8 cellular contexts compared by ENCODE assay signal in the genomic region with DNA sequence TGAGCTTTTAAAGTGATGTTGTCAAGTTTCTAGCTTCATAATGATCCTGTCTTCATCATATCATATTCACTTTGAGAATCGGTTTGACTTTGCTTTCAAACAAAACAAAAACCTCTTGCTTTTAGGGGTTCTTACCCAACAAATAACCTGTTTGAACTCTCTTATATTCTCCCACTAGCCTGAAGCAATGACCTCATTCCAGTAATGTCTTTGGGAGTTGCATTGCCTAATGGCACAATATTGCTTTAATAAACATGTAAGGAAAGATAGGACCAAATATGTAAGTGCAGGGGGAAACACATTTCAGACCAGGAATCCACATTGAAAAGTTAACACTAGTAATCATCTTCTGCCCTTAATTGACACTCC. TPM values are rescaled to one million over a fixed set of nuclear protein-coding genes. Genes with fewer than 3 reads are reported as not detected.
DNase-seq lines count a peak whose midpoint lies in the region; ATAC-seq and TF ChIP-seq lines count a peak whose summit lies in the region.

No MANE protein-coding gene starts in this region.

- no peak for TF ChIP-seq CTCF in Panc1 (IDR thresholded peaks at IDR 0.05)
- TF ChIP-seq CTCF in progenitor cell of endocrine pancreas (IDR thresholded peaks at IDR 0.05; ENCODE audit: unreplicated experiment): no peak

- POLR2A ChIA-PET in Panc1 (lab: Charles Lee): interaction anchor here (0.6 to 0.7 kb wide), 2 partner anchors 71 to 197 kb away, joined by 3 to 4 read pairs; no protein-coding TSS in a partner anchor

- H3K27me3 ChIP-seq in Panc1 (ENCODE audit: control insufficient read depth, insufficient read depth, low read length): no peaks in the 10 kb centered on the region

- no TSS peak for BruUV-seq in Panc1 (replicated peaks; lab: Mats Ljungman, UMichigan)

- peak overlapping the region; percentile 97 for H3K4me3 Mint-ChIP-seq in progenitor cell of endocrine pancreas (ENCODE audit: low read depth)

- intact Hi-C loops in Panc1 (cut with micrococcal nuclease; ENCODE audit: unreplicated experiment): no loop called here

- CTCF ChIA-PET in Panc1 (lab: Charles Lee): interaction anchor here (0.6 kb wide), 1 partner anchor 220 kb away, joined by 3 read pairs; no protein-coding TSS in a partner anchor

- H3K36me3 Mint-ChIP-seq in progenitor cell of endocrine pancreas (ENCODE audit: insufficient read depth): peaks cover 1% of the 10 kb centered on the region

- DNase-seq in EL (peak; percentile 65), Panc1 (ENCODE audit: low read depth, low spot score) (no peak), epithelial cell of prostate (ENCODE audit: low read depth, low spot score) (no peak), progenitor cell of endocrine pancreas (ENCODE audit: low spot score, unreplicated experiment) (no peak), 8988T (no peak)

- H3K27ac Mint-ChIP-seq in progenitor cell of endocrine pancreas: peak overlapping the region; percentile 98

- H3K4me3 ChIP-seq in Panc1 (ENCODE audit: low read depth in 2 of 2, low read length in 2 of 2): peak overlapping the region; percentile 86 to 88

- H3K4me1 ChIP-seq in Panc1 (ENCODE audit: control insufficient read depth, insufficient read depth, low read length): peaks cover 12% of the 10 kb centered on the region

- H3K27ac ChIP-seq in Panc1 (ENCODE audit: low read length) (peak overlapping the region; percentile 93), epithelial cell of prostate (peak overlapping the region; percentile 93)

- H3K36me3 ChIP-seq in Panc1 (ENCODE audit: control insufficient read depth, insufficient read depth, low read length): no peaks in the 10 kb centered on the region; the same call in none of the 2 replicates

- in situ Hi-C loops in Panc1 (cut with HindIII; ENCODE audit: low pct_unique_long_range_greater_than_20kb, low sequenced_read_pairs): no loop called here

- ATAC-seq in Panc1: no peak
- ATAC-seq in HG03196 (IDR thresholded peaks at IDR 0.05; ENCODE audit: unreplicated experiment): no peak
- ATAC-seq in HG03280 (IDR thresholded peaks at IDR 0.05; ENCODE audit: unreplicated experiment): no peak
- no peak for ATAC-seq in GM21786 (IDR thresholded peaks at IDR 0.05; ENCODE audit: unreplicated experiment)

- no peaks in the 10 kb centered on the region for H3K27me3 Mint-ChIP-seq in progenitor cell of endocrine pancreas

- peaks cover 58% of the 10 kb centered on the region for H3K4me1 Mint-ChIP-seq in progenitor cell of endocrine pancreas (ENCODE audit: low read depth)

- no peaks in the 10 kb centered on the region for H3K9me3 Mint-ChIP-seq in progenitor cell of endocrine pancreas (ENCODE audit: low read depth)

- no peaks in the 10 kb centered on the region for H3K9me3 ChIP-seq in Panc1 (ENCODE audit: control insufficient read depth, insufficient read depth, low read depth, low read length)

RNA-seq across cellular contexts. Expression of gene WBP11, which starts 27.6 kb away (rescaled TPM):
- total RNA-seq in Panc1 (2021; ENCODE audit: unreplicated experiment): 47.3 TPM
- 25.4 TPM for polyA plus RNA-seq in Panc1 (2012; ENCODE audit: insufficient read length)
- total RNA-seq in progenitor cell of endocrine pancreas: 112 and 117 TPM in 2 replicates

RNA-seq across cellular contexts. Expression of gene C12orf60, which starts 27.8 kb away (rescaled TPM):
- total RNA-seq in Panc1 (2021; ENCODE audit: unreplicated experiment) (0.54 TPM), progenitor cell of endocrine pancreas (2.7 and 3.5 TPM in 2 replicates)
- polyA plus RNA-seq in Panc1 (2012; ENCODE audit: insufficient read length): 0.57 TPM

RNA-seq across cellular contexts. Expression of gene SMCO3, which starts 38.3 kb away (rescaled TPM):
- total RNA-seq in Panc1 (2021; ENCODE audit: unreplicated experiment): not detected
- not detected for polyA plus RNA-seq in Panc1 (2012; ENCODE audit: insufficient read length)
- total RNA-seq in progenitor cell of endocrine pancreas: not detected in 2 replicates
